ENCODE assay signal across 4 cellular contexts in genomic region chr1:112814645-112815044, GRCh38.
DNase-seq lines count a peak whose midpoint lies in the region; ATAC-seq, FAIRE-seq and TF ChIP-seq lines count a peak whose summit lies in the region.
"Not testable (repeated sequence)": the region's sequence is repeated elsewhere in the genome, so short reads cannot be mapped to it uniquely, and the experiment has no call there.

No MANE protein-coding gene starts in this region.

- TF ChIP-seq EP300 in K562 (IDR thresholded peaks at IDR 0.05; ENCODE audit: low read length): not testable (repeated sequence)

- not testable (repeated sequence) for ATAC-seq in GM23338, K562

- TF ChIP-seq CTCF in GM23338 (conservative IDR thresholded peaks at IDR 0.05; ENCODE audit: low read depth in 2 of 2); HEK293 (tag by site-specific recombination; IDR thresholded peaks at IDR 0.05); K562 (IDR thresholded peaks at IDR 0.05 in 2 of 3, conservative IDR thresholded peaks at IDR 0.05 in 1 of 3; ENCODE audit: insufficient read depth in 2 of 3, low read depth in 1 of 3, low read length in 3 of 3); mesothelial cell of epicardium (IDR thresholded peaks at IDR 0.05; ENCODE audit: unreplicated experiment): not testable (repeated sequence)

- intact Hi-C loops in K562 (cut with micrococcal nuclease): not testable (repeated sequence)

- CTCF ChIA-PET in HEK293 (lab: Yijun Ruan, JAX) (interaction anchor here (1.2 to 1.8 kb wide), 3 partner anchors 98 to 258 kb away, joined by 3 to 10 read pairs (median 4); partner anchors contain the start of gene LRIG2), K562 (lab: Yijun Ruan, JAX; ENCODE audit: low intra/inter-chr PET ratio) (interaction anchor here (0.6 kb wide), 1 partner anchor 622 kb away, joined by 3 read pairs; no protein-coding TSS in a partner anchor)

- H3K4me1 ChIP-seq in GM23338 (ENCODE audit: insufficient read depth): peaks cover 64% of the 10 kb centered on the region
- not testable (repeated sequence) for H3K4me1 ChIP-seq in HEK293 (ENCODE audit: control insufficient read depth, insufficient read depth, low read length)
- peaks cover 9 to 34% of the 10 kb centered on the region in 2 experiments; a peak in 4 of 5 replicates for H3K4me1 ChIP-seq in K562 (replicated peaks in 1 of 2; ENCODE audit: control insufficient read depth in 2 of 2, insufficient read depth in 2 of 2, low read length in 2 of 2)

- H3K4me2 ChIP-seq in GM23338; K562 (ENCODE audit: insufficient read depth, low read length): not testable (repeated sequence)

- TF ChIP-seq POLR2A in K562 (conservative IDR thresholded peaks at IDR 0.05): not testable (repeated sequence)

- not testable (repeated sequence) for TF ChIP-seq RAD21 in K562 (CRISPR knock-in tag; conservative IDR thresholded peaks at IDR 0.05 in 1 of 2, IDR thresholded peaks at IDR 0.05 in 1 of 2)

- peaks cover 73% of the 10 kb centered on the region for H3K4me1 Mint-ChIP-seq in GM23338
- H3K4me1 Mint-ChIP-seq in mesothelial cell of epicardium: peaks cover 53% of the 10 kb centered on the region

- H3K79me2 ChIP-seq in GM23338 (replicated peaks; ENCODE audit: insufficient read depth); K562 (ENCODE audit: control insufficient read depth, insufficient read depth, low read length): not testable (repeated sequence)

- H3F3A ChIP-seq in GM23338 (replicated peaks; ENCODE audit: low read depth): peaks cover 11% of the 10 kb centered on the region

- H3K36me3 Mint-ChIP-seq in GM23338 (ENCODE audit: low read depth); mesothelial cell of epicardium: not testable (repeated sequence)

- H3K36me3 ChIP-seq in GM23338 (ENCODE audit: insufficient read depth); HEK293 (ENCODE audit: control insufficient read depth in 2 of 2, insufficient read depth in 1 of 2, low read length in 2 of 2); K562 (ENCODE audit: control insufficient read depth, insufficient read depth, low read length): not testable (repeated sequence)

- H3K4me3 Mint-ChIP-seq in GM23338, mesothelial cell of epicardium: not testable (repeated sequence)

- H3K9me2 ChIP-seq in GM23338 (ENCODE audit: insufficient read depth): not testable (repeated sequence)

- DNase-seq in GM23338 (ENCODE audit: low spot score); K562 (ENCODE audit: extremely low read depth in 1 of 4, low spot score in 3 of 4); mesothelial cell of epicardium (ENCODE audit: low spot score in 2 of 2, unreplicated experiment in 2 of 2): not testable (repeated sequence)

- POLR2A ChIA-PET in HEK293 (lab: Yijun Ruan, JAX): not testable (repeated sequence)
- POLR2A ChIA-PET in K562 (lab: Yijun Ruan, JAX): interaction anchor here (1.0 kb wide), 1 partner anchor 258 kb away, joined by 5 read pairs; the partner anchor contains the start of gene LRIG2

- in situ Hi-C loops in K562 (cut with MboI): loop anchor here (5.0 kb wide), 1 partner anchor 868 kb away; no protein-coding TSS in a partner anchor

- H3K27ac ChIP-seq in GM23338 (ENCODE audit: low read depth): 0 out of 2 replicates have a peak overlapping the region, but pooled peaks have one; percentile 18
- not testable (repeated sequence) for H3K27ac ChIP-seq in HEK293 (ENCODE audit: extremely low read depth, low read depth, low read length); K562 (ENCODE audit: extremely low read depth, low read depth, low read length)

- H2AFZ ChIP-seq in GM23338: not testable (repeated sequence)
- peak overlapping the region; percentile 35 for H2AFZ ChIP-seq in K562 (ENCODE audit: low read depth, low read length)

- peaks cover 22% of the 10 kb centered on the region for H3K27me3 Mint-ChIP-seq in GM23338 (ENCODE audit: insufficient read depth, low read depth, poor library complexity)
- H3K27me3 Mint-ChIP-seq in mesothelial cell of epicardium (ENCODE audit: low read depth): not testable (repeated sequence)

- H3K27ac Mint-ChIP-seq in GM23338: not testable (repeated sequence)
- H3K27ac Mint-ChIP-seq in mesothelial cell of epicardium: peak overlapping the region; percentile 52

- not testable (repeated sequence) for H3K4me3 ChIP-seq in GM23338; HEK293 (ENCODE audit: low read depth, low read length); K562

- not testable (repeated sequence) for H3K9me1 ChIP-seq in K562 (ENCODE audit: control insufficient read depth, insufficient read depth, low read length)

- WGBS in K562 (ENCODE audit: insufficient coverage, low coverage, missing lambda C conversion rate): 42% methylated on average over 8 of the region's 8 CpGs

- not testable (repeated sequence) for H3K9me3 Mint-ChIP-seq in GM23338, mesothelial cell of epicardium

- H3K9ac ChIP-seq in K562 (ENCODE audit: insufficient read depth in 1 of 2, low read depth in 2 of 2, low read length in 2 of 2): not testable (repeated sequence)

- not testable (repeated sequence) for BruUV-seq in K562 (replicated peaks; lab: Mats Ljungman, UMichigan)

- not testable (repeated sequence) for H4K20me1 ChIP-seq in GM23338 (replicated peaks; ENCODE audit: insufficient read depth); K562 (replicated peaks; ENCODE audit: control insufficient read depth, insufficient read depth, low read length)

- not testable (repeated sequence) for H3K27me3 ChIP-seq in GM23338 (ENCODE audit: insufficient read depth); K562 (ENCODE audit: control insufficient read depth in 2 of 2, insufficient read depth in 2 of 2, low read length in 2 of 2)

- not testable (repeated sequence) for H3K9me3 ChIP-seq in HEK293 (ENCODE audit: control insufficient read depth, insufficient read depth, low read depth, low read length); K562 (replicated peaks; ENCODE audit: control insufficient read depth, insufficient read depth, low read depth, low read length)

- not testable (repeated sequence) for FAIRE-seq in K562 (lab: Jason Lieb, UNC)

TF ChIP-seq in HEK293, 187 proteins besides CTCF, POLR2A, EP300 and RAD21:
- TF ChIP-seq ZFHX2 (tag by site-specific recombination; conservative IDR thresholded peaks at IDR 0.05) (peak; percentile 55), EGR2 (tag by site-specific recombination; IDR thresholded peaks at IDR 0.05; ENCODE audit: low read depth) (peak; percentile 87)

TF ChIP-seq in K562, 482 proteins besides CTCF, POLR2A, EP300 and RAD21:
- TF ChIP-seq EGR1 (conservative IDR thresholded peaks at IDR 0.05): peak; percentile 81
- TF ChIP-seq, protein P1, sequence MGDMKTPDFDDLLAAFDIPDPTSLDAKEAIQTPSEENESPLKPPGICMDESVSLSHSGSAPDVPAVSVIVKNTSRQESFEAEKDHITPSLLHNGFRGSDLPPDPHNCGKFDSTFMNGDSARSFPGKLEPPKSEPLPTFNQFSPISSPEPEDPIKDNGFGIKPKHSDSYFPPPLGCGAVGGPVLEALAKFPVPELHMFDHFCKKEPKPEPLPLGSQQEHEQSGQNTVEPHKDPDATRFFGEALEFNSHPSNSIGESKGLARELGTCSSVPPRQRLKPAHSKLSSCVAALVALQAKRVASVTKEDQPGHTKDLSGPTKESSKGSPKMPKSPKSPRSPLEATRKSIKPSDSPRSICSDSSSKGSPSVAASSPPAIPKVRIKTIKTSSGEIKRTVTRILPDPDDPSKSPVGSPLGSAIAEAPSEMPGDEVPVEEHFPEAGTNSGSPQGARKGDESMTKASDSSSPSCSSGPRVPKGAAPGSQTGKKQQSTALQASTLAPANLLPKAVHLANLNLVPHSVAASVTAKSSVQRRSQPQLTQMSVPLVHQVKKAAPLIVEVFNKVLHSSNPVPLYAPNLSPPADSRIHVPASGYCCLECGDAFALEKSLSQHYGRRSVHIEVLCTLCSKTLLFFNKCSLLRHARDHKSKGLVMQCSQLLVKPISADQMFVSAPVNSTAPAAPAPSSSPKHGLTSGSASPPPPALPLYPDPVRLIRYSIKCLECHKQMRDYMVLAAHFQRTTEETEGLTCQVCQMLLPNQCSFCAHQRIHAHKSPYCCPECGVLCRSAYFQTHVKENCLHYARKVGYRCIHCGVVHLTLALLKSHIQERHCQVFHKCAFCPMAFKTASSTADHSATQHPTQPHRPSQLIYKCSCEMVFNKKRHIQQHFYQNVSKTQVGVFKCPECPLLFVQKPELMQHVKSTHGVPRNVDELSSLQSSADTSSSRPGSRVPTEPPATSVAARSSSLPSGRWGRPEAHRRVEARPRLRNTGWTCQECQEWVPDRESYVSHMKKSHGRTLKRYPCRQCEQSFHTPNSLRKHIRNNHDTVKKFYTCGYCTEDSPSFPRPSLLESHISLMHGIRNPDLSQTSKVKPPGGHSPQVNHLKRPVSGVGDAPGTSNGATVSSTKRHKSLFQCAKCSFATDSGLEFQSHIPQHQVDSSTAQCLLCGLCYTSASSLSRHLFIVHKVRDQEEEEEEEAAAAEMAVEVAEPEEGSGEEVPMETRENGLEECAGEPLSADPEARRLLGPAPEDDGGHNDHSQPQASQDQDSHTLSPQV (IDR thresholded peaks at IDR 0.05): 0 out of 2 replicates have a peak, but pooled peaks have one; percentile 37
